Comparison of ENCODE assay signal across 16 cellular contexts in the genomic region with DNA sequence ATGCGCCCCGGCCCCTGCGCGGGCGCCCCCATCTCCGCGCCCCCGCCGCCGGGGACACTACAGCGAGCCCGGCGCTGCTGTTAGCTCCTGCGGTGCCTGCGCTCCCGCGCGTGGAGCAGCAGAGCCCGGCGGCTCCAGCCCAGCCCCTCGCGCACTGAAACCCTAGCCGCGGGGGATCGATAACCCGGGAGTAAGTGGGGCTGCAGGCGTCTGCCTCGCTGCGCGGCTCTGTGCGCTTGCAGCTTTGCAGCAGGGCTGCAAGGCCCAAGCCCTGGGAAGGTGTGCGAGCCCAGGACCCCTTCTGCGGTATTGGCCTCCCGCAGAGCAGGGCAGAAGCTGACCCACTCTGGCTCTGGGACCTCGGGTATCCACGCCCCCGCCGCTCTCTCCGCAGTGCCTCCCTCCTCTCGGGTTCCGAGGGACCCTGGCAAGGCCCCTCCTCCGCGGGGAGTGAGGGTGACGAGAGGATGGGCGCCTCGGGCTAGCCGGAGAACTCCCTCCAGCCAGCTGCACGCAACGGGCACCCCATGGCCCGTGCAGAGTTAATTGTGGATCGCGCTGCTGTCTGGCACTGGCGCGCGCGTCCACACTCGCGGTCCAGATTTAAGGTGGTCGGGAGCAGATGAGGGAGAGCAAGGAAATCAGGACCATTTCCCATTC. TPM values are rescaled to one million over a fixed set of nuclear protein-coding genes. Genes with fewer than 3 reads are reported as not detected.
A peak's percentile ranks its signal among the peaks of the same experiment; 100 is the strongest.
DNase-seq lines count a peak whose midpoint lies in the region; ATAC-seq and TF ChIP-seq lines count a peak whose summit lies in the region.
"Had no signal": no experiment of that assay in that cellular context is flagged by ENCODE, and none has a peak within 500 bp of the region (broad histone marks: within the 10 kb centered on the region; RNA-seq: fewer than 3 reads in every experiment).

No MANE protein-coding gene starts in this region.

- H3K36me3 ChIP-seq in HUES64 (ENCODE audit: insufficient read depth, low read length): no peaks in the 10 kb centered on the region
- no peaks in the 10 kb centered on the region for H3K36me3 ChIP-seq in mesenchymal stem cell (ENCODE audit: control insufficient read depth in 1 of 2, insufficient read depth in 2 of 2, low read depth in 1 of 2, low read length in 2 of 2)
- H3K36me3 ChIP-seq in suprapubic skin: no peaks in the 10 kb centered on the region
- H3K36me3 ChIP-seq: right atrium auricular region had no signal

- DNase-seq in ecto neural progenitor cell (ENCODE audit: low spot score) (peak; percentile 56), mesenchymal stem cell (no peak), suprapubic skin (ENCODE audit: low spot score in 2 of 2) (no peak), NCI-H1436 (lab: John Stamatoyannopoulos, UW) (no peak)
- DNase-seq in stimulated activated CD4-positive, alpha-beta T cell treated with anti-CD3 and anti-CD28 coated beads, Interleukin-1b, Interleukin-23, amount 100 ng/mL, for 48 hours: no peak
- DNase-seq: activated CD4-positive, alpha-beta T cell treated with anti-CD3 and anti-CD28 coated beads, Interleukin-2, amount 50 U/mL, for 4 hours; CD4-positive, alpha-beta T cell; erythroblast; NCI-H146; NCI-H82; SHP77 treated with DMSO at 0.1 percent for 48 hours; T1000 had no signal

- TF ChIP-seq EP300 in suprapubic skin (IDR thresholded peaks at IDR 0.05): no peak

- no peak for ATAC-seq in GM18517 (IDR thresholded peaks at IDR 0.05; ENCODE audit: unreplicated experiment)
- ATAC-seq: K562 had no signal

- no peak overlapping the region for H2AFZ ChIP-seq in mesenchymal stem cell (ENCODE audit: low read depth, low read length)

- no peak overlapping the region for H4K8ac ChIP-seq in mesenchymal stem cell (ENCODE audit: low read length)

- H3K23ac ChIP-seq in mesenchymal stem cell (ENCODE audit: low read length in 2 of 2): peak overlapping the region in 1 of 2 experiments; percentile 81

- WGBS in HUES64: 3% methylated on average over 59 of the region's 59 CpGs
- 1% methylated on average over 57 of the region's 59 CpGs for WGBS in mesenchymal stem cell
- 5% methylated on average over 11 of the region's 59 CpGs for WGBS in suprapubic skin

- H2AK5ac ChIP-seq in mesenchymal stem cell (ENCODE audit: low read length, severe bottlenecking): no peak overlapping the region

- H3K18ac ChIP-seq in mesenchymal stem cell (ENCODE audit: low read depth in 1 of 2, low read length in 2 of 2): no peak overlapping the region

- no peak overlapping the region for H2BK12ac ChIP-seq in mesenchymal stem cell (ENCODE audit: low read length in 2 of 2)

- H3K79me1 ChIP-seq in mesenchymal stem cell (replicated peaks; ENCODE audit: low read length, poor library complexity, severe bottlenecking): no peaks in the 10 kb centered on the region

- no peak overlapping the region for H3K9ac ChIP-seq in HUES64 (ENCODE audit: low read depth, low read length)
- H3K9ac ChIP-seq in mesenchymal stem cell (ENCODE audit: low read length): no peak overlapping the region

- peak overlapping the region; percentile 91 for H3K4me2 ChIP-seq in mesenchymal stem cell (ENCODE audit: low read length, poor library complexity, severe bottlenecking)

- H3K4me3 ChIP-seq in HUES64 (ENCODE audit: low read length) (peak overlapping the region; percentile 26; the same call in 1 of the 2 replicates), mesenchymal stem cell (ENCODE audit: insufficient read depth in 1 of 2, low read depth in 1 of 2, low read length in 2 of 2) (peak overlapping the region in 1 of 2 experiments; percentile 40), suprapubic skin (peak overlapping the region; percentile 13)
- H3K4me3 ChIP-seq: K562 had no signal

- H3K27ac ChIP-seq in HUES64 (ENCODE audit: low read depth, low read length) (no peak overlapping the region), mesenchymal stem cell (ENCODE audit: low read length, poor library complexity, severe bottlenecking) (no peak overlapping the region), suprapubic skin (no peak overlapping the region)
- H3K27ac ChIP-seq: right atrium auricular region had no signal

- H2BK5ac ChIP-seq in mesenchymal stem cell (ENCODE audit: low read depth, low read length, poor library complexity, severe bottlenecking): no peak overlapping the region

- TF ChIP-seq POLR2A in suprapubic skin (IDR thresholded peaks at IDR 0.05): no peak

- no peaks in the 10 kb centered on the region for H3K9me3 ChIP-seq in HUES64 (ENCODE audit: insufficient read depth, low read depth, low read length)
- no peaks in the 10 kb centered on the region for H3K9me3 ChIP-seq in mesenchymal stem cell (ENCODE audit: control insufficient read depth, low read length)
- no peaks in the 10 kb centered on the region for H3K9me3 ChIP-seq in suprapubic skin
- H3K9me3 ChIP-seq: right atrium auricular region had no signal

- H3K4ac ChIP-seq in mesenchymal stem cell (ENCODE audit: low read depth in 1 of 2, low read length in 2 of 2): no peak overlapping the region

- H3K14ac ChIP-seq in mesenchymal stem cell (ENCODE audit: low read length in 2 of 2): no peak overlapping the region

- peaks cover 98% of the 10 kb centered on the region for H3K27me3 ChIP-seq in HUES64 (ENCODE audit: insufficient read depth, low read length)
- peaks cover 70 to 88% of the 10 kb centered on the region in 2 experiments for H3K27me3 ChIP-seq in mesenchymal stem cell (ENCODE audit: control insufficient read depth in 1 of 2, insufficient read depth in 1 of 2, low read length in 2 of 2)
- H3K27me3 ChIP-seq in suprapubic skin: peaks cover 100% of the 10 kb centered on the region

- H4K91ac ChIP-seq in mesenchymal stem cell (ENCODE audit: low read length): no peak overlapping the region

- no peak overlapping the region for H2BK15ac ChIP-seq in mesenchymal stem cell (ENCODE audit: low read depth, poor library complexity, severe bottlenecking)

- H2BK120ac ChIP-seq in mesenchymal stem cell (ENCODE audit: low read depth, low read length): no peak overlapping the region

- no peak for TF ChIP-seq CTCF in suprapubic skin (IDR thresholded peaks at IDR 0.05)

- peaks cover 53% of the 10 kb centered on the region for H3K4me1 ChIP-seq in HUES64 (ENCODE audit: insufficient read depth, low read length)
- peaks cover 68% of the 10 kb centered on the region for H3K4me1 ChIP-seq in mesenchymal stem cell (ENCODE audit: control insufficient read depth, insufficient read depth, low read depth, low read length)
- H3K4me1 ChIP-seq in suprapubic skin: peaks cover 44% of the 10 kb centered on the region

RNA-seq across cellular contexts. Expression of a gene that starts 2.2 kb away (rescaled TPM):
- polyA plus RNA-seq in HUES64 (2013, experiment 1 of 2): 0.20 TPM
- 0.57 TPM for polyA plus RNA-seq in HUES64 (2013, experiment 2 of 2)
- polyA plus RNA-seq in mesenchymal stem cell (2013, experiment 1 of 2): 0.01 TPM
- polyA plus RNA-seq in mesenchymal stem cell (2013, experiment 2 of 2): not detected
- total RNA-seq in suprapubic skin: under 1 TPM in 2 of 4 donors, not detected in 2; 0.21 to 0.68 TPM
- total RNA-seq: CD4-positive, alpha-beta T cell; right atrium auricular region had no signal
- polyA plus RNA-seq: K562 had no signal
